ENCODE assay signal across 1 cellular context in genomic region chr16:83807710-83808572, GRCh38.
A peak's percentile ranks its signal among the peaks of the same experiment; 100 is the strongest.
TF ChIP-seq lines count a peak whose summit lies in the region.

Gene HSBP1, plus strand, starts transcription at chr16:83807978. Its CDS starts 99 bp downstream, at chr16:83808077.

TF ChIP-seq in HepG2, 621 proteins besides CTCF, POLR2A, EP300 and RAD21 (continued from another document and continues in another):
- TF ChIP-seq ZZZ3 (CRISPR knock-in tag; IDR thresholded peaks at IDR 0.05; ENCODE audit: borderline replicate concordance) = 0 out of 2 replicates have a peak, but pooled peaks have one; percentile 89
- 0 out of 2 replicates have a peak, but pooled peaks have one; percentile 37 for TF ChIP-seq ZNF891 (CRISPR knock-in tag; IDR thresholded peaks at IDR 0.05)
- peak; percentile 34; the same call in 1 of the 2 replicates for TF ChIP-seq SIX4 (CRISPR knock-in tag; IDR thresholded peaks at IDR 0.05)
- no peak for TF ChIP-seq ZBED4 (CRISPR knock-in tag; IDR thresholded peaks at IDR 0.05; ENCODE audit: borderline replicate concordance)
- TF ChIP-seq, protein P1, sequence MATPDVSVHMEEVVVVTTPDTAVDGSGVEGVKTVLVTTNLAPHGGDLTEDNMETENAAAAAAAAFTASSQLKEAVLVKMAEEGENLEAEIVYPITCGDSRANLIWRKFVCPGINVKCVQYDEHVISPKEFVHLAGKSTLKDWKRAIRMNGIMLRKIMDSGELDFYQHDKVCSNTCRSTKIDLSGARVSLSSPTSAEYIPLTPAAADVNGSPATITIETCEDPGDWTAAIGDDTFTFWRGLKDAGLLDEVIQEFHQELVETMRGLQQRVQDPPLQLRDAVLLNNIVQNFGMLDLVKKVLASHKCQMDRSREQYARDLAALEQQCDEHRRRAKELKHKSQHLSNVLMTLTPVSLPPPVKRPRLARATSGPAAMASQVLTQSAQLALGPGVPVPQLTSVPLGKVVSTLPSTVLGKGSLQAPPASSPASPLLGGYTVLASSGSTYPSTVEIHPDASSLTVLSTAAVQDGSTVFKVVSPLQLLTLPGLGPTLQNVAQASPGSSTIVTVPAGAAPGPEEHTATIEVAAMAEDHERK (CRISPR knock-in tag; IDR thresholded peaks at IDR 0.05; ENCODE audit: low read depth) = peak; percentile 52; the same call in 1 of the 2 replicates
- TF ChIP-seq ZNF333 (CRISPR knock-in tag; IDR thresholded peaks at IDR 0.05; ENCODE audit: borderline replicate concordance) = no peak; the same call in 1 of the 2 replicates
- TF ChIP-seq ZNF883 (CRISPR knock-in tag; IDR thresholded peaks at IDR 0.05; ENCODE audit: not compliant biosample characterization) = peak; percentile 29
- TF ChIP-seq, protein P2, sequence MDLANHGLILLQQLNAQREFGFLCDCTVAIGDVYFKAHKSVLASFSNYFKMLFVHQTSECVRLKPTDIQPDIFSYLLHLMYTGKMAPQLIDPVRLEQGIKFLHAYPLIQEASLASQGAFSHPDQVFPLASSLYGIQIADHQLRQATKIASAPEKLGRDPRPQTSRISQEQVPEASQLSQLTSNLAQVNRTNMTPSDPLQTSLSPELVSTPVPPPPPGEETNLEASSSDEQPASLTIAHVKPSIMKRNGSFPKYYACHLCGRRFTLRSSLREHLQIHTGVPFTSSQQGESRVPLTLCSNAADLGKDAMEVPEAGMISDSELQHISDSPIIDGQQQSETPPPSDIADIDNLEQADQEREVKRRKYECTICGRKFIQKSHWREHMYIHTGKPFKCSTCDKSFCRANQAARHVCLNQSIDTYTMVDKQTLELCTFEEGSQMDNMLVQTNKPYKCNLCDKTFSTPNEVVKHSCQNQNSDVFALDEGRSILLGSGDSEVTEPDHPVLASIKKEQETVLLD (CRISPR knock-in tag; IDR thresholded peaks at IDR 0.05; ENCODE audit: low read depth) = peak; percentile 82
- no peak for TF ChIP-seq ZNF749 (CRISPR knock-in tag; IDR thresholded peaks at IDR 0.05; ENCODE audit: borderline replicate concordance)
- TF ChIP-seq POLR2G (IDR thresholded peaks at IDR 0.05; ENCODE audit: low read depth, low read length) = peak; percentile 92
- TF ChIP-seq MXI1 (IDR thresholded peaks at IDR 0.05; ENCODE audit: borderline replicate concordance, low read depth, low read length) = peak; percentile 71; the same call in 1 of the 3 replicates
- TF ChIP-seq ZFX (CRISPR knock-in tag; IDR thresholded peaks at IDR 0.05; ENCODE audit: low read depth) = peak; percentile 94
- peak; percentile 94; the same call in 1 of the 2 replicates for TF ChIP-seq SRY (CRISPR knock-in tag; IDR thresholded peaks at IDR 0.05)
- TF ChIP-seq KDM5B (CRISPR knock-in tag; IDR thresholded peaks at IDR 0.05; ENCODE audit: borderline replicate concordance) = peak; percentile 85; the same call in 1 of the 2 replicates
- TF ChIP-seq DRAP1 (CRISPR knock-in tag; IDR thresholded peaks at IDR 0.05) = peak; percentile 48; the same call in 1 of the 2 replicates
- TF ChIP-seq ZC3H13 (CRISPR knock-in tag; IDR thresholded peaks at IDR 0.05) = 0 out of 2 replicates have a peak, but pooled peaks have one; percentile 0
- TF ChIP-seq HINFP (CRISPR knock-in tag; IDR thresholded peaks at IDR 0.05; ENCODE audit: low read depth) = peak; percentile 35; the same call in 1 of the 2 replicates
- TF ChIP-seq ZNF124 (CRISPR knock-in tag; IDR thresholded peaks at IDR 0.05) = peak; percentile 78; the same call in 1 of the 2 replicates
- TF ChIP-seq CCAR2 (optimal IDR thresholded peaks at IDR 0.05; ENCODE audit: low read depth, low read length) = no peak
- TF ChIP-seq ATF6 (CRISPR knock-in tag; conservative IDR thresholded peaks at IDR 0.05) = no peak
- TF ChIP-seq, protein P3, sequence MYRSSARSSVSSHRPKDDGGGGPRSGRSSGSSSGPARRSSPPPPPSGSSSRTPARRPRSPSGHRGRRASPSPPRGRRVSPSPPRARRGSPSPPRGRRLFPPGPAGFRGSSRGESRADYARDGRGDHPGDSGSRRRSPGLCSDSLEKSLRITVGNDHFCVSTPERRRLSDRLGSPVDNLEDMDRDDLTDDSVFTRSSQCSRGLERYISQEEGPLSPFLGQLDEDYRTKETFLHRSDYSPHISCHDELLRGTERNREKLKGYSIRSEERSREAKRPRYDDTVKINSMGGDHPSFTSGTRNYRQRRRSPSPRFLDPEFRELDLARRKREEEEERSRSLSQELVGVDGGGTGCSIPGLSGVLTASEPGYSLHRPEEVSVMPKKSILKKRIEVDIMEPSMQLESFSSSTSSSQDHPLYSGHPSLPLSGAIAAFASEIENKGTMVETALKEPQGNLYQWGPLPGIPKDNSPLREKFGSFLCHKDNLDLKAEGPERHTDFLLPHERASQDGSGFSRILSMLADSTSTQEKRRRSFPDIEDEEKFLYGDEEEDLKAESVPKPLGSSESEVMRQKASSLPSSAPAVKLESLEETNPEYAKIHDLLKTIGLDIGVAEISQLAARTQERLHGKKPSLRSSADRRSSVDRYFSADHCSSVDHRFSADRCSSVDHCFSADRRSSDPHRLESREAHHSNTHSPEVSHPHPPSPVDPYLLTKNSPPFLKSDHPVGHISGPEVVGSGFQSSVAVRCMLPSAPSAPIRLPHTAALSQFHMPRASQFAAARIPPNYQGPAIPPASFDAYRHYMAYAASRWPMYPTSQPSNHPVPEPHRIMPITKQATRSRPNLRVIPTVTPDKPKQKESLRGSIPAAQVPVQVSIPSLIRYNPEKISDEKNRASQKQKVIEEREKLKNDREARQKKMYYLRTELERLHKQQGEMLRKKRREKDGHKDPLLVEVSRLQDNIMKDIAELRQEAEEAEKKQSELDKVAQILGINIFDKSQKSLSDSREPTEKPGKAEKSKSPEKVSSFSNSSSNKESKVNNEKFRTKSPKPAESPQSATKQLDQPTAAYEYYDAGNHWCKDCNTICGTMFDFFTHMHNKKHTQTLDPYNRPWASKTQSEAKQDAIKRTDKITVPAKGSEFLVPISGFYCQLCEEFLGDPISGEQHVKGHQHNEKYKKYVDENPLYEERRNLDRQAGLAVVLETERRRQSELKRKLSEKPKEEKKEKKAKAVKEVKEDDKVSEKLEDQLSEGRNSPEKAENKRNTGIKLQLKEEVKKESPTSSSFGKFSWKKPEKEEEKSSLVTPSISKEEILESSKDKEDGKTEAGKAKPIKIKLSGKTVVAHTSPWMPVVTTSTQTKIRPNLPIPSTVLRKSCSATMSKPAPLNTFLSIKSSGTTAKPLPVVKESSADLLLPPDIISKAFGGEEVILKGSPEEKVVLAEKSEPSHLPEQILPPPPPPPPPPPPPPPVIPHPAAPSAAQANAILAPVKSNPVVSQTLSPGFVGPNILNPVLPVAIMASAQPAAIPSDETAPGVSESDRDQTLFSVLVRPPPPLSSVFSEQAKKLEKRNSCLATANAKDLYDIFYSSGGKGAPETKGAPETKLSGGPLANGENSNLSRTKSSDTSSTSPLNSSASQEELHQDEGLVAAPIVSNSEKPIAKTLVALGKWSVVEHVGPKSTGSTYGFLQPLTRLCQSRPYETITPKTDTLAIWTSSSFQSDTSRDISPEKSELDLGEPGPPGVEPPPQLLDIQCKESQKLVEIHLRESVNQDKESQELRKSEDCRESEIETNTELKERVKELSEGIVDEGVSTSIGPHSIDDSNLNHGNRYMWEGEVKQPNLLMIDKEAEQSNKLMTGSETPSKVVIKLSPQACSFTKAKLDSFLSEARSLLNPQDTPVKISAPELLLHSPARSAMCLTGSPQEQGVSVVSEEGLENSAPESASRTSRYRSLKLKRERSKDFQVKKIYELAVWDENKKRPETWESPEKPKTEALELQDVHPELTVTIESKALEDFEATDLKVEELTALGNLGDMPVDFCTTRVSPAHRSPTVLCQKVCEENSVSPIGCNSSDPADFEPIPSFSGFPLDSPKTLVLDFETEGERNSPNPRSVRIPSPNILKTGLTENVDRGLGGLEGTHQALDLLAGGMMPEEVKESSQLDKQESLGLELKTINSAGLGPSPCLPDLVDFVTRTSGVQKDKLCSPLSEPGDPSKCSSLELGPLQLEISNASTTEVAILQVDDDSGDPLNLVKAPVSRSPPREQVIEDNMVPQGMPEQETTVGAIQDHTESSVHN (CRISPR knock-in tag; IDR thresholded peaks at IDR 0.05) = peak; percentile 51; the same call in 1 of the 2 replicates
- peak; percentile 75; the same call in 1 of the 2 replicates for TF ChIP-seq ZNF792 (CRISPR knock-in tag; IDR thresholded peaks at IDR 0.05)
- TF ChIP-seq, protein P4, sequence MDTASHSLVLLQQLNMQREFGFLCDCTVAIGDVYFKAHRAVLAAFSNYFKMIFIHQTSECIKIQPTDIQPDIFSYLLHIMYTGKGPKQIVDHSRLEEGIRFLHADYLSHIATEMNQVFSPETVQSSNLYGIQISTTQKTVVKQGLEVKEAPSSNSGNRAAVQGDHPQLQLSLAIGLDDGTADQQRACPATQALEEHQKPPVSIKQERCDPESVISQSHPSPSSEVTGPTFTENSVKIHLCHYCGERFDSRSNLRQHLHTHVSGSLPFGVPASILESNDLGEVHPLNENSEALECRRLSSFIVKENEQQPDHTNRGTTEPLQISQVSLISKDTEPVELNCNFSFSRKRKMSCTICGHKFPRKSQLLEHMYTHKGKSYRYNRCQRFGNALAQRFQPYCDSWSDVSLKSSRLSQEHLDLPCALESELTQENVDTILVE (CRISPR knock-in tag; IDR thresholded peaks at IDR 0.05) = peak; percentile 90
- TF ChIP-seq GABPB1 (CRISPR knock-in tag; IDR thresholded peaks at IDR 0.05) = peak; percentile 97
- peak; percentile 75; the same call in 1 of the 2 replicates for TF ChIP-seq ZNF331 (CRISPR knock-in tag; IDR thresholded peaks at IDR 0.05)
- no peak for TF ChIP-seq ZNF3 (CRISPR knock-in tag; IDR thresholded peaks at IDR 0.05)
- no peak for TF ChIP-seq MBNL3 (CRISPR knock-in tag; conservative IDR thresholded peaks at IDR 0.05)
- peak; percentile 95 for TF ChIP-seq ZFY (CRISPR knock-in tag; IDR thresholded peaks at IDR 0.05)
- TF ChIP-seq CCDC6 (CRISPR knock-in tag; IDR thresholded peaks at IDR 0.05) = no peak
- no peak for TF ChIP-seq ZNF30 (CRISPR knock-in tag; IDR thresholded peaks at IDR 0.05)
- TF ChIP-seq ZNF543 (CRISPR knock-in tag; IDR thresholded peaks at IDR 0.05) = peak; percentile 50; the same call in 1 of the 2 replicates
- no peak for TF ChIP-seq BRD4 (CRISPR knock-in tag; IDR thresholded peaks at IDR 0.05)
- peak; percentile 46; the same call in 1 of the 2 replicates for TF ChIP-seq NR1H2 (CRISPR knock-in tag; IDR thresholded peaks at IDR 0.05; ENCODE audit: borderline replicate concordance, low read depth)
- TF ChIP-seq GTF3A (CRISPR knock-in tag; conservative IDR thresholded peaks at IDR 0.05) = no peak
- TF ChIP-seq AGO1 (IDR thresholded peaks at IDR 0.05; ENCODE audit: low read depth, low read length, poor library complexity, severe bottlenecking) = peak; percentile 26
- TF ChIP-seq ZNF782 (CRISPR knock-in tag; IDR thresholded peaks at IDR 0.05; ENCODE audit: borderline replicate concordance) = no peak; the same call in 1 of the 2 replicates
- TF ChIP-seq HNF4A (CRISPR knock-in tag; IDR thresholded peaks at IDR 0.05) = 0 out of 2 replicates have a peak, but pooled peaks have one; percentile 14
- 0 out of 2 replicates have a peak, but pooled peaks have one; percentile 24 for TF ChIP-seq ZBTB42 (CRISPR knock-in tag; IDR thresholded peaks at IDR 0.05)
- 0 out of 2 replicates have a peak, but pooled peaks have one; percentile 47 for TF ChIP-seq DR1 (CRISPR knock-in tag; IDR thresholded peaks at IDR 0.05)
- TF ChIP-seq ZNF564 (CRISPR knock-in tag; IDR thresholded peaks at IDR 0.05) = no peak
- TF ChIP-seq ZNF354B (CRISPR knock-in tag; IDR thresholded peaks at IDR 0.05) = no peak; the same call in 1 of the 2 replicates
